9 cellular contexts compared by ENCODE assay signal in the genomic region with DNA sequence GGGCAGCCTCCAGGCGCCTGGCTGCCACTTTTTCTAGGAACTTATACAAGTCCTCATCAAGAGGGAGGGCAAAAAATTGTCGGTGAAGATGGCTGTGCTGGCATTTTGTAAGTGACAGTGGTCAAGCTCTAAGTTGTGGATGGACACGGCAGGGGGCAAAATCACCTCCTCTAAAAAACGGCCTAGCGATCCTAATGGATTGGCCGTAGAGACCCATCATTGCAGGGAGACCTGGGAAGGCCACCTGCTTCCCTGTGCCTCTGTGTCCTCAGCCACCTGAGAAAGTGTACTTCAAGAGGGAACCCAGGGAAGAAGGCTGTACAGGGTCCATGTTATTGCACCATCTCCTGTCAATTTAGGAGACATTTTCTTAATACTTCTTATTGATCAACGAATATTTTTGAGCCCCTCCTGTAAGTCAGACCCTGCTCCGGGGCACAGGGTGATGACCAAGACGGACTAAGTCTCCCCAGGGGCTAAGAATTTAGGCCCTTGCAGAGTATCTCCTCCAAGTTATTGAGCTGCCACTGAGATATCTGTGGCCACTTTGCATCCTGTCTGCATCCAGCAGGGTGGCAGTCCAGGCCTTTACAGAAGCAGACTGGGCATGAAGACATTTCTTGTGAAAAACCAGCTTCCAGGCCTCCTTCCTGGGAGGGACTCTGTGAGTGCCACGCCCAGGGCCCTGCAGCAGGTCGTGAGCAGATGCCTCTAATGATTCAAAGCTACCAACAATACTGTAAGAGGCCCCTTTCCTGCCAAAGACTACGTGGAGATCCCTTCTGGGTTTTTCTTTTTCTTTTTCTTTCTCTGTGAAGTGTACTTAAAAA. TPM values are rescaled to one million over a fixed set of nuclear protein-coding genes. Genes with fewer than 3 reads are reported as not detected.
DNase-seq lines count a peak whose midpoint lies in the region; ATAC-seq, FAIRE-seq and TF ChIP-seq lines count a peak whose summit lies in the region.
"Had no signal": no experiment of that assay in that cellular context is flagged by ENCODE, and none has a peak within 500 bp of the region (broad histone marks: within the 10 kb centered on the region; RNA-seq: fewer than 3 reads in every experiment).

No MANE protein-coding gene starts in this region.

- POLR2A ChIA-PET in GM10248 (lab: Yijun Ruan, JAX), result interaction anchor here (2.1 kb wide), 1 partner anchor 72 kb away, joined by 7 read pairs; a partner anchor contains a TSS

- peak overlapping the region; percentile 95 for H3K27ac Mint-ChIP-seq in activated T-cell treated with anti-CD3 and anti-CD28 coated beads, Interleukin-2, amount 50 U/mL, for 72 hours
- peak overlapping the region; percentile 44 for H3K27ac Mint-ChIP-seq in stimulated activated naive B cell treated with anti-CD40 and anti-IgM and Interleukin-4, amounts not matched to agents 10 μg/mL and 1 μg/mL and 100 μg/mL, for 72 hours

- FAIRE-seq in HTR-8/SVneo (lab: Jason Lieb, UNC), result no peak

- H3K4me3 Mint-ChIP-seq in activated T-cell treated with anti-CD3 and anti-CD28 coated beads, Interleukin-2, amount 50 U/mL, for 72 hours, result peak overlapping the region; percentile 76 to 84
- peak overlapping the region; percentile 44 to 55 for H3K4me3 Mint-ChIP-seq in stimulated activated naive B cell treated with anti-CD40 and anti-IgM and Interleukin-4, amounts not matched to agents 10 μg/mL and 1 μg/mL and 100 μg/mL, for 72 hours
- H3K4me3 Mint-ChIP-seq: neural crest cell had no signal

- peak overlapping the region; percentile 95 for H3K27ac ChIP-seq in hepatocyte

- no peaks in the 10 kb centered on the region for H3K79me2 ChIP-seq in hepatocyte

- no peaks in the 10 kb centered on the region for H3K9me2 ChIP-seq in hepatocyte (replicated peaks; ENCODE audit: insufficient read depth)

- no peak for TF ChIP-seq CTCF in GM10248 (IDR thresholded peaks at IDR 0.05; ENCODE audit: control extremely low read depth, extremely low read depth, low read depth, missing control alignments)
- no peak for TF ChIP-seq CTCF in hepatocyte (IDR thresholded peaks at IDR 0.05; ENCODE audit: poor library complexity)

- no peaks in the 10 kb centered on the region for H3K36me3 Mint-ChIP-seq in activated T-cell treated with anti-CD3 and anti-CD28 coated beads, Interleukin-2, amount 50 U/mL, for 72 hours (ENCODE audit: insufficient read depth in 2 of 2)
- no peaks in the 10 kb centered on the region for H3K36me3 Mint-ChIP-seq in stimulated activated naive B cell treated with anti-CD40 and anti-IgM and Interleukin-4, amounts not matched to agents 10 μg/mL and 1 μg/mL and 100 μg/mL, for 72 hours

- peaks cover 44% of the 10 kb centered on the region for H3K4me1 Mint-ChIP-seq in activated T-cell treated with anti-CD3 and anti-CD28 coated beads, Interleukin-2, amount 50 U/mL, for 72 hours (ENCODE audit: low read depth)
- H3K4me1 Mint-ChIP-seq in stimulated activated naive B cell treated with anti-CD40 and anti-IgM and Interleukin-4, amounts not matched to agents 10 μg/mL and 1 μg/mL and 100 μg/mL, for 72 hours, result peaks cover 26 to 39% of the 10 kb centered on the region in 2 donors

- peak overlapping the region; percentile 46 for H2AFZ ChIP-seq in hepatocyte

- H3K9me3 Mint-ChIP-seq in activated T-cell treated with anti-CD3 and anti-CD28 coated beads, Interleukin-2, amount 50 U/mL, for 72 hours, result no peaks in the 10 kb centered on the region
- H3K9me3 Mint-ChIP-seq in stimulated activated naive B cell treated with anti-CD40 and anti-IgM and Interleukin-4, amounts not matched to agents 10 μg/mL and 1 μg/mL and 100 μg/mL, for 72 hours, result no peaks in the 10 kb centered on the region
- H3K9me3 Mint-ChIP-seq: neural crest cell had no signal

- CTCF ChIA-PET in GM10248 (lab: Yijun Ruan, JAX), result interaction anchor here (1.0 to 1.8 kb wide), 5 partner anchors 8 to 18 kb away, joined by 3 to 6 read pairs (median 5); no protein-coding TSS in a partner anchor

- peak; percentile 48 for DNase-seq in GM10248 (ENCODE audit: extremely low spot score)
- DNase-seq in MG63, result peak; percentile 24
- DNase-seq in activated T-cell treated with anti-CD3 and anti-CD28 coated beads, Interleukin-2, amount 50 U/mL, for 72 hours, result peak; percentile 71 to 77
- peak; percentile 75 for DNase-seq in hepatocyte (ENCODE audit: low spot score)
- no peak for DNase-seq in stimulated activated naive B cell treated with anti-CD40 and anti-IgM and Interleukin-4, amounts not matched to agents 10 μg/mL and 1 μg/mL and 100 μg/mL, for 72 hours
- no peak for DNase-seq in HTR-8/SVneo (ENCODE audit: insufficient read length, low spot score)
- no peak for DNase-seq in G401 (ENCODE audit: low spot score)

- peak; percentile 71 to 78 for ATAC-seq in activated T-cell treated with anti-CD3 and anti-CD28 coated beads, Interleukin-2, amount 50 U/mL, for 72 hours (replicated peaks in 1 of 2)
- peak; percentile 61 to 66 for ATAC-seq in stimulated activated naive B cell treated with anti-CD40 and anti-IgM and Interleukin-4, amounts not matched to agents 10 μg/mL and 1 μg/mL and 100 μg/mL, for 72 hours (replicated peaks)
- ATAC-seq in HG03565 (IDR thresholded peaks at IDR 0.05; ENCODE audit: unreplicated experiment), result no peak

- in situ Hi-C loops in G401 (cut with HindIII; ENCODE audit: low sequenced_read_pairs), result no loop called here

- H4K20me1 ChIP-seq in hepatocyte (ENCODE audit: insufficient read depth, poor library complexity, severe bottlenecking), result no peaks in the 10 kb centered on the region

- H3K9me3 ChIP-seq in MG63, result no peaks in the 10 kb centered on the region
- no peaks in the 10 kb centered on the region for H3K9me3 ChIP-seq in hepatocyte (ENCODE audit: low read depth)

- H3K27me3 ChIP-seq in MG63 (no peaks in the 10 kb centered on the region), hepatocyte (no peaks in the 10 kb centered on the region)

- 72% methylated on average over 12 of the region's 12 CpGs for WGBS in hepatocyte (ENCODE audit: low lambda C conversion rate, missing lambda C conversion rate)

- no peak overlapping the region for H3K4me3 ChIP-seq in MG63
- no peak overlapping the region for H3K4me3 ChIP-seq in hepatocyte

- H3K4me2 ChIP-seq in hepatocyte, result peak overlapping the region; percentile 14

- H3K27me3 Mint-ChIP-seq in activated T-cell treated with anti-CD3 and anti-CD28 coated beads, Interleukin-2, amount 50 U/mL, for 72 hours (ENCODE audit: low read depth), result no peaks in the 10 kb centered on the region
- no peaks in the 10 kb centered on the region for H3K27me3 Mint-ChIP-seq in stimulated activated naive B cell treated with anti-CD40 and anti-IgM and Interleukin-4, amounts not matched to agents 10 μg/mL and 1 μg/mL and 100 μg/mL, for 72 hours

- H3K36me3 ChIP-seq in MG63, result no peaks in the 10 kb centered on the region
- H3K36me3 ChIP-seq in hepatocyte (replicated peaks; ENCODE audit: insufficient read depth, low read depth), result no peaks in the 10 kb centered on the region

- H3K4me1 ChIP-seq in hepatocyte (ENCODE audit: insufficient read depth), result peaks cover 58% of the 10 kb centered on the region

RNA-seq across cellular contexts. Expression of a gene that starts 40.5 kb away (rescaled TPM):
- 302 and 372 TPM in 2 replicates for total RNA-seq in MG63 (2014; rRNA removed; shearing (Covaris generic); ENCODE audit: low replicate concordance)
- 100 to 1,000 TPM; 325 to 349 TPM for total RNA-seq in activated T-cell treated with anti-CD3 and anti-CD28 coated beads, Interleukin-2, amount 50 U/mL, for 72 hours
- 252 and 260 TPM in 2 replicates for total RNA-seq in hepatocyte
- polyA plus RNA-seq in hepatocyte, result 216 and 228 TPM in 2 replicates
- 397 and 405 TPM in 2 replicates for total RNA-seq in G401 (2014; rRNA removed; shearing (Covaris generic))

Comparison
In these comparisons a context has a peak if more than half of its experiments do, and no peak if none do; other contexts are left out.
1. DNase-seq: peak in GM10248 (single experiment), MG63 (single experiment), activated T-cell treated with anti-CD3 and anti-CD28 coated beads, Interleukin-2, amount 50 U/mL, for 72 hours (2 of 2) and hepatocyte (single experiment); none in stimulated activated naive B cell treated with anti-CD40 and anti-IgM and Interleukin-4, amounts not matched to agents 10 μg/mL and 1 μg/mL and 100 μg/mL, for 72 hours (single experiment), HTR-8/SVneo (single experiment) and G401 (single experiment).